8 cellular contexts compared by ENCODE assay signal in genomic region chr12:81257952-81258551, GRCh38.
DNase-seq lines count a peak whose midpoint lies in the region; ATAC-seq, FAIRE-seq and TF ChIP-seq lines count a peak whose summit lies in the region.

No MANE protein-coding gene starts in this region.

- no peaks in the 10 kb centered on the region for H3K4me1 ChIP-seq in endodermal cell (ENCODE audit: control insufficient read depth, insufficient read depth, low read length)

- no peaks in the 10 kb centered on the region for H3K9me3 Mint-ChIP-seq in endodermal cell

- no peak for FAIRE-seq in HTR-8/SVneo (lab: Jason Lieb, UNC)

- H3K27ac ChIP-seq in endodermal cell (ENCODE audit: low read depth, low read length) = no peak overlapping the region

- no peak overlapping the region for H3K9ac ChIP-seq in endodermal cell (ENCODE audit: extremely low read depth, low read length, poor library complexity, severe bottlenecking)

- H3K27ac Mint-ChIP-seq in endodermal cell = no peak overlapping the region

- no peak for ATAC-seq in left ventricle myocardium superior

- peaks cover 10% of the 10 kb centered on the region for H3K36me3 Mint-ChIP-seq in endodermal cell (ENCODE audit: low read depth)

- no peaks in the 10 kb centered on the region for H3K36me3 ChIP-seq in BJ (ENCODE audit: control insufficient read depth, insufficient read depth, low read length)
- H3K36me3 ChIP-seq in endodermal cell (ENCODE audit: control insufficient read depth, insufficient read depth, low read length) = peaks cover 13% of the 10 kb centered on the region

- DNase-seq in BJ (ENCODE audit: low read depth) = peak; percentile 18
- DNase-seq in HTR-8/SVneo (ENCODE audit: insufficient read length, low spot score) = peak; percentile 7
- peak; percentile 12 to 19 for DNase-seq in NOMO-1 (lab: John Stamatoyannopoulos, UW; ENCODE audit: unreplicated experiment in 2 of 2)
- no peak for DNase-seq in endodermal cell
- DNase-seq in putamen (ENCODE audit: low spot score) = peak; percentile 32
- no peak for DNase-seq in activated CD4-positive, alpha-beta T cell treated with anti-CD3 and anti-CD28 coated beads for 48 hours
- DNase-seq in NK-92 (lab: John Stamatoyannopoulos, UW; ENCODE audit: unreplicated experiment) = no peak
- DNase-seq in left ventricle myocardium superior = no peak

- TF ChIP-seq CTCF in BJ (IDR thresholded peaks at IDR 0.05; ENCODE audit: insufficient read depth, low read depth, low read length) (peak; percentile 58), endodermal cell (conservative IDR thresholded peaks at IDR 0.05) (peak; percentile 81)

- no peak overlapping the region for H3K4me3 Mint-ChIP-seq in endodermal cell

- 75% methylated on average over 3 of the region's 4 CpGs; no CpG with 5 or more reads in 1 of the 2 experiments for WGBS in endodermal cell (ENCODE audit: insufficient coverage in 1 of 2, insufficient read length in 1 of 2), 2 experiments

- CTCF ChIA-PET in BJ (lab: Yijun Ruan, JAX) = interaction anchor here (0.9 to 2.0 kb wide), 7 partner anchors 8 to 1065 kb away, joined by 3 to 8 read pairs (median 5); no protein-coding TSS in a partner anchor

- no peaks in the 10 kb centered on the region for H3K9me3 ChIP-seq in endodermal cell (ENCODE audit: control insufficient read depth, low read length)

- no peaks in the 10 kb centered on the region for H3K27me3 Mint-ChIP-seq in endodermal cell (ENCODE audit: insufficient read depth)

- POLR2A ChIA-PET in BJ (lab: Charles Lee) = no interaction called here

- H3K27me3 ChIP-seq in BJ (ENCODE audit: control insufficient read depth, insufficient read depth, low read length) = no peaks in the 10 kb centered on the region
- H3K27me3 ChIP-seq in endodermal cell (ENCODE audit: control insufficient read depth, insufficient read depth, low read length, poor library complexity, severe bottlenecking) = no peaks in the 10 kb centered on the region

- no peak overlapping the region for H3K4me3 ChIP-seq in BJ (ENCODE audit: low read depth, low read length)
- H3K4me3 ChIP-seq in endodermal cell (ENCODE audit: low read length) = no peak overlapping the region

- H3K4me1 Mint-ChIP-seq in endodermal cell = peaks cover 11% of the 10 kb centered on the region

- intact Hi-C loops in left ventricle myocardium superior (cut with micrococcal nuclease) = no loop called here

Comparison
In these comparisons a context has a peak if more than half of its experiments do, and no peak if none do; other contexts are left out.
1. DNase-seq: peak in BJ (single experiment), HTR-8/SVneo (single experiment), NOMO-1 (2 of 2) and putamen (single experiment); none in endodermal cell (single experiment), activated CD4-positive, alpha-beta T cell treated with anti-CD3 and anti-CD28 coated beads for 48 hours (single experiment), NK-92 (single experiment) and left ventricle myocardium superior (single experiment).